In the genomic region with DNA sequence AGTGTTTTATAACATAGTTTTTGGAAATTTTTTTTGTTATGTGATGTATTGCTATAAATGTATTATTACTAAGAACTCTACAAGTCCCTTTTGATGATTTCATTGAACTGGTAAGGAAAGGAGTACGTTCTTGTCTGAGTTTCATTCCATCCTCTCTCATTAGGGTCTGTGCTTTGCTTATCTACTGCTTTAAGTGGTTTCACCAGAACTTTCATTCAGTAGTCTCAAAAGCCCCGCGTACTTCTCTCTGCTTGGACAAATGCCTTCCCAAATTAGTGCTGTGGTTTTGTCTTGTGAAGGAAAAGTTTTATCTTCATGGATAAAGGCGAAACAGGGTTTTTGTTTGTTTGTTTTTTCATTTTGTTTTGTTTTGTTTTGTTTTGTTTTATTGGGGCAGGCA, we compare ENCODE assay signal across 22 cellular contexts.
DNase-seq lines count a peak whose midpoint lies in the region; ATAC-seq, FAIRE-seq and TF ChIP-seq lines count a peak whose summit lies in the region.
"Had no signal": no experiment of that assay in that cellular context is flagged by ENCODE, and none has a peak within 500 bp of the region (broad histone marks: within the 10 kb centered on the region; RNA-seq: fewer than 3 reads in every experiment).

No MANE protein-coding gene starts in this region.

- no peaks in the 10 kb centered on the region for H4K20me1 ChIP-seq in keratinocyte (ENCODE audit: control insufficient read depth, extremely low read depth, insufficient read depth, low read length)

- no peaks in the 10 kb centered on the region for H3K27me3 ChIP-seq in bronchial epithelial cell (ENCODE audit: control insufficient read depth, insufficient read depth, low read length)
- no peaks in the 10 kb centered on the region for H3K27me3 ChIP-seq in keratinocyte (ENCODE audit: control insufficient read depth, extremely low read depth, insufficient read depth, low read length)
- no peaks in the 10 kb centered on the region for H3K27me3 ChIP-seq in sigmoid colon

- TF ChIP-seq EP300 in sigmoid colon (IDR thresholded peaks at IDR 0.05) = no peak

- H3K9me3 ChIP-seq in keratinocyte (ENCODE audit: control insufficient read depth, low read depth, low read length) (no peaks in the 10 kb centered on the region), sigmoid colon (no peaks in the 10 kb centered on the region)

- intact Hi-C loops in sigmoid colon (cut with DNase I) = no loop called here

- ATAC-seq in HG02588 (IDR thresholded peaks at IDR 0.05; ENCODE audit: unreplicated experiment) = no peak
- ATAC-seq: CD8-positive, alpha-beta T cell; K562; Panc1 had no signal

- H2AFZ ChIP-seq in keratinocyte (ENCODE audit: control insufficient read depth, low read length) = no peak overlapping the region

- FAIRE-seq in bronchial epithelial cell (lab: Jason Lieb, UNC) (no peak), keratinocyte (lab: Jason Lieb, UNC) (no peak)
- FAIRE-seq: GM12891, K562 had no signal

- peak overlapping the region; percentile 2; the same call in 1 of the 2 replicates for H3K4me3 ChIP-seq in AG10803 (ENCODE audit: low read length)
- H3K4me3 ChIP-seq in bronchial epithelial cell (ENCODE audit: low read depth, low read length) = peak overlapping the region; percentile 42
- H3K4me3 ChIP-seq in keratinocyte (ENCODE audit: control insufficient read depth in 2 of 3, extremely low read depth in 1 of 3, insufficient read depth in 2 of 3, low read depth in 1 of 3, low read length in 3 of 3) = peak overlapping the region; percentile 67 to 79 (median 72)
- peak overlapping the region in 6 of 7 experiments; percentile 3 to 33 (median 22) for H3K4me3 ChIP-seq in skin epidermis
- no peak overlapping the region for H3K4me3 ChIP-seq in sigmoid colon
- H3K4me3 ChIP-seq: K562 had no signal

- WGBS in sigmoid colon, 2 donors = 79 to 80% methylated on average over 4 of the region's 4 CpGs

- peaks cover 69% of the 10 kb centered on the region for H3K79me2 ChIP-seq in keratinocyte (ENCODE audit: control insufficient read depth, insufficient read depth, low read length)

- peaks cover 68% of the 10 kb centered on the region for H3K4me1 ChIP-seq in keratinocyte (ENCODE audit: control insufficient read depth, extremely low read depth, insufficient read depth, low read length)
- peaks cover 0 to 6% (median 0%) of the 10 kb centered on the region in 4 donors for H3K4me1 ChIP-seq in sigmoid colon

- DNase-seq in AG10803 (ENCODE audit: low read depth) = no peak
- no peak for DNase-seq in bronchial epithelial cell (ENCODE audit: low read depth)
- no peak for DNase-seq in keratinocyte (ENCODE audit: low read depth, low spot score)
- DNase-seq in sigmoid colon = no peak
- DNase-seq in anterior cingulate cortex (lab: John Stamatoyannopoulos, UW) = no peak
- DNase-seq: 8988T; AML-193; C1 segment of cervical spinal cord; CD8-positive, alpha-beta T cell; DND-41; H9; HFFc6; NCI-H1092 treated with DMSO at 0.1 percent for 48 hours; NCI-H146; NCI-H2029; NCI-H2227 treated with DMSO at 0.1 percent for 48 hours; NCI-H510A had no signal

- peaks cover 3% of the 10 kb centered on the region for H3K36me3 ChIP-seq in bronchial epithelial cell (ENCODE audit: control insufficient read depth, insufficient read depth, low read length)
- H3K36me3 ChIP-seq in keratinocyte (ENCODE audit: control insufficient read depth in 2 of 2, extremely low read depth in 1 of 2, insufficient read depth in 2 of 2, low read length in 2 of 2) = peaks cover 10 to 20% of the 10 kb centered on the region in 2 experiments
- no peaks in the 10 kb centered on the region for H3K36me3 ChIP-seq in sigmoid colon

- TF ChIP-seq POLR2A in sigmoid colon (IDR thresholded peaks at IDR 0.05) = no peak

- dilution Hi-C loops in keratinocyte (cut with MboI; ENCODE audit: extremely low pct_ligation_motif_present, low sequenced_read_pairs) = no loop called here

- H3K9ac ChIP-seq in keratinocyte (ENCODE audit: control insufficient read depth, extremely low read depth, insufficient read depth, low read length) = peak overlapping the region; percentile 93

- H3K27ac ChIP-seq in keratinocyte (ENCODE audit: control insufficient read depth, insufficient read depth, low read length) (peak overlapping the region; percentile 97), skin epidermis (peak overlapping the region in 10 of 21 experiments; percentile 3 to 85 (median 72)), sigmoid colon (no peak overlapping the region)

- H3K9me1 ChIP-seq in keratinocyte (ENCODE audit: control insufficient read depth, extremely low read depth, insufficient read depth, low read length) = no peaks in the 10 kb centered on the region

- TF ChIP-seq CTCF in AG10803 (conservative IDR thresholded peaks at IDR 0.05; ENCODE audit: low read length) = no peak
- no peak for TF ChIP-seq CTCF in bronchial epithelial cell (IDR thresholded peaks at IDR 0.05; ENCODE audit: insufficient read depth, low read length, severe bottlenecking)
- TF ChIP-seq CTCF in keratinocyte (optimal IDR thresholded peaks at IDR 0.05 in 1 of 3, IDR thresholded peaks at IDR 0.05 in 1 of 3, conservative IDR thresholded peaks at IDR 0.05 in 1 of 3; ENCODE audit: extremely low read depth in 1 of 3, insufficient read depth in 2 of 3, low read length in 3 of 3) = no peak
- no peak for TF ChIP-seq CTCF in sigmoid colon (IDR thresholded peaks at IDR 0.05)

- H3K4me2 ChIP-seq in keratinocyte (ENCODE audit: control insufficient read depth, extremely low read depth, insufficient read depth, low read depth, low read length) = peak overlapping the region; percentile 73

Comparison
In these comparisons a context has a peak if more than half of its experiments do, and no peak if none do; other contexts are left out.
1. H3K4me3 ChIP-seq: peak in AG10803 (single experiment), bronchial epithelial cell (single experiment), keratinocyte (3 of 3) and skin epidermis (6 of 7); none in sigmoid colon (0 of 4).